In genomic region chr5:109484597-109484996, GRCh38 we compare ENCODE assay signal across 16 cellular contexts.
"Had no signal": no experiment of that assay in that cellular context is flagged by ENCODE, and none has a peak within 500 bp of the region (broad histone marks: within the 10 kb centered on the region; RNA-seq: fewer than 3 reads in every experiment).

No MANE protein-coding gene starts in this region.

- H3K4me1 Mint-ChIP-seq: activated CD4-positive, alpha-beta memory T cell treated with anti-CD3 and anti-CD28 coated beads, Interleukin-2, amount 10 ng/mL, durations not matched to agents 7 days and 5 days; activated CD8-positive, alpha-beta memory T cell treated with anti-CD3 and anti-CD28 coated beads, Interleukin-2, amount 10 ng/mL, durations not matched to agents 7 days and 5 days; neural crest cell; stimulated activated naive CD8-positive, alpha-beta T cell treated with anti-CD3 and anti-CD28 coated beads, Interleukin-15, amount 100 ng/mL, for 72 hours had no signal

- H3K9me3 Mint-ChIP-seq: activated CD4-positive, alpha-beta memory T cell treated with anti-CD3 and anti-CD28 coated beads, Interleukin-2, amount 10 ng/mL, durations not matched to agents 7 days and 5 days had no signal

- H3K36me3 ChIP-seq: suprapubic skin, upper lobe of left lung had no signal

- ATAC-seq: activated CD8-positive, alpha-beta memory T cell treated with anti-CD3 and anti-CD28 coated beads, Interleukin-2, amount 10 ng/mL, durations not matched to agents 7 days and 5 days; stimulated activated naive CD8-positive, alpha-beta T cell treated with anti-CD3 and anti-CD28 coated beads, Interleukin-15, amount 100 ng/mL, for 72 hours had no signal

- H3K27ac ChIP-seq: epithelial cell of prostate, suprapubic skin, upper lobe of left lung had no signal

- H3K4me3 Mint-ChIP-seq: activated CD4-positive, alpha-beta memory T cell treated with anti-CD3 and anti-CD28 coated beads, Interleukin-2, amount 10 ng/mL, durations not matched to agents 7 days and 5 days; activated CD8-positive, alpha-beta memory T cell treated with anti-CD3 and anti-CD28 coated beads, Interleukin-2, amount 10 ng/mL, durations not matched to agents 7 days and 5 days; activated naive CD8-positive, alpha-beta T cell; endodermal cell; naive B cell; neural crest cell; stimulated activated naive CD8-positive, alpha-beta T cell treated with anti-CD3 and anti-CD28 coated beads, Interleukin-15, amount 100 ng/mL, for 72 hours had no signal

- H3K4me3 ChIP-seq: smooth muscle cell, suprapubic skin, upper lobe of left lung had no signal

- H3K36me3 Mint-ChIP-seq: activated CD8-positive, alpha-beta memory T cell treated with anti-CD3 and anti-CD28 coated beads, Interleukin-2, amount 10 ng/mL, durations not matched to agents 7 days and 5 days; activated naive CD8-positive, alpha-beta T cell; naive B cell had no signal

- H3K27me3 ChIP-seq: suprapubic skin, upper lobe of left lung had no signal

- H3K4me2 ChIP-seq: smooth muscle cell had no signal

- DNase-seq: activated CD4-positive, alpha-beta memory T cell treated with anti-CD3 and anti-CD28 coated beads, Interleukin-2, amount 10 ng/mL, durations not matched to agents 7 days and 5 days; activated CD4-positive, alpha-beta T cell treated with anti-CD3 and anti-CD28 coated beads for 48 hours; activated CD4-positive, CD25-positive, alpha-beta regulatory T cell; activated CD8-positive, alpha-beta memory T cell treated with anti-CD3 and anti-CD28 coated beads, Interleukin-2, amount 10 ng/mL, durations not matched to agents 7 days and 5 days; endodermal cell; islet precursor cell; mammary epithelial cell; naive B cell; stimulated activated CD4-positive, alpha-beta T cell treated with anti-CD3 and anti-CD28 coated beads, Interleukin-4, amount 100 ng/mL, for 1 hour; stimulated activated naive CD8-positive, alpha-beta T cell treated with anti-CD3 and anti-CD28 coated beads, Interleukin-15, amount 100 ng/mL, for 72 hours had no signal

- H3K27me3 Mint-ChIP-seq: naive B cell; stimulated activated naive CD8-positive, alpha-beta T cell treated with anti-CD3 and anti-CD28 coated beads, Interleukin-15, amount 100 ng/mL, for 72 hours had no signal

- H3K27ac Mint-ChIP-seq: activated CD4-positive, alpha-beta memory T cell treated with anti-CD3 and anti-CD28 coated beads, Interleukin-2, amount 10 ng/mL, durations not matched to agents 7 days and 5 days; activated CD8-positive, alpha-beta memory T cell treated with anti-CD3 and anti-CD28 coated beads, Interleukin-2, amount 10 ng/mL, durations not matched to agents 7 days and 5 days; activated naive CD8-positive, alpha-beta T cell; endodermal cell; stimulated activated naive CD8-positive, alpha-beta T cell treated with anti-CD3 and anti-CD28 coated beads, Interleukin-15, amount 100 ng/mL, for 72 hours had no signal

- H3K9me3 ChIP-seq: suprapubic skin, upper lobe of left lung had no signal
